Comparison of ENCODE assay signal across 10 cellular contexts in genomic region chr9:129712595-129713524, GRCh38. TPM values are rescaled to one million over a fixed set of nuclear protein-coding genes. Genes with fewer than 3 reads are reported as not detected.
DNase-seq lines count a peak whose midpoint lies in the region; TF ChIP-seq lines count a peak whose summit lies in the region.
"Had no signal": no experiment of that assay in that cellular context is flagged by ENCODE, and none has a peak within 500 bp of the region (broad histone marks: within the 10 kb centered on the region; RNA-seq: fewer than 3 reads in every experiment).

No MANE protein-coding gene starts in this region.

- H3K27ac ChIP-seq in cingulate gyrus (ENCODE audit: low read depth, low read length) (peak overlapping the region; percentile 88), RWPE1 (no peak overlapping the region)

- no peaks in the 10 kb centered on the region for H3K9me3 Mint-ChIP-seq in HFFc6
- H3K9me3 Mint-ChIP-seq in nephron progenitor cell: no peaks in the 10 kb centered on the region
- H3K9me3 Mint-ChIP-seq: naive thymus-derived CD8-positive, alpha-beta T cell had no signal

- TF ChIP-seq CTCF in HFFc6 (IDR thresholded peaks at IDR 0.05): peak; percentile 27; the same call in 1 of the 2 replicates
- TF ChIP-seq CTCF in nephron progenitor cell (IDR thresholded peaks at IDR 0.05): no peak
- TF ChIP-seq CTCF in GM13977 (IDR thresholded peaks at IDR 0.05; ENCODE audit: extremely low read depth, insufficient read depth, missing control alignments): no peak
- TF ChIP-seq CTCF in RWPE1 (conservative IDR thresholded peaks at IDR 0.05; ENCODE audit: low read depth): no peak

- H3K36me3 Mint-ChIP-seq in HFFc6 (ENCODE audit: low read depth): 0 out of 2 replicates have a peak, but pooled peaks cover 9% of the 10 kb centered on the region
- H3K36me3 Mint-ChIP-seq in nephron progenitor cell (ENCODE audit: low read depth): peaks cover 5% of the 10 kb centered on the region
- H3K36me3 Mint-ChIP-seq: naive thymus-derived CD8-positive, alpha-beta T cell had no signal

- in situ Hi-C loops in GM13977 (cut with MboI; ENCODE audit: low pct_unique_long_range_greater_than_20kb, low sequenced_read_pairs, unreplicated experiment): no loop called here

- peak overlapping the region; percentile 79 for H3K4me3 Mint-ChIP-seq in HFFc6
- H3K4me3 Mint-ChIP-seq in nephron progenitor cell: peak overlapping the region; percentile 34

- peak overlapping the region; percentile 98 for H3K27ac Mint-ChIP-seq in HFFc6
- H3K27ac Mint-ChIP-seq in nephron progenitor cell: peak overlapping the region; percentile 98

- no peaks in the 10 kb centered on the region; the same call in none of the 2 replicates for H3K27me3 Mint-ChIP-seq in HFFc6 (ENCODE audit: insufficient read depth)
- no peaks in the 10 kb centered on the region for H3K27me3 Mint-ChIP-seq in nephron progenitor cell (ENCODE audit: low read depth, poor library complexity)

- POLR2A ChIA-PET in RWPE1 (lab: Yijun Ruan, JAX; ENCODE audit: low non-redundant PET): no interaction called here

- CTCF ChIA-PET in RWPE1 (lab: Yijun Ruan, JAX): interaction anchor here (2.7 kb wide), 1 partner anchor 14 kb away, joined by 11 read pairs; no protein-coding TSS in a partner anchor

- DNase-seq in AG08395 (ENCODE audit: low spot score) (peak; percentile 80), HFFc6 (peak; percentile 82), nephron progenitor cell (no peak), GM13977 (ENCODE audit: low spot score) (no peak), RWPE1 (ENCODE audit: low spot score) (no peak), NCI-H1105 treated with DMSO at 0.1 percent for 48 hours (lab: John Stamatoyannopoulos, UW) (no peak), germinal center (ENCODE audit: low spot score) (no peak)
- DNase-seq: naive thymus-derived CD8-positive, alpha-beta T cell; NCI-H526 treated with DMSO at 0.1 percent for 48 hours had no signal

- H3K4me1 Mint-ChIP-seq in HFFc6 (ENCODE audit: low read depth): peaks cover 73% of the 10 kb centered on the region
- H3K4me1 Mint-ChIP-seq in nephron progenitor cell: peaks cover 69% of the 10 kb centered on the region

RNA-seq across cellular contexts. Expression of gene PTGES, which starts 40.0 kb away (rescaled TPM):
- 10 to 100 TPM; 11.3 to 29.6 (median 26.0) TPM for total RNA-seq in HFFc6 (2021; fragmentation: NEBNext Ultra II Directional; extraction: Animal tissue kit (Norgen Biotek cat#: 25700))
- total RNA-seq: naive thymus-derived CD8-positive, alpha-beta T cell had no signal

RNA-seq across cellular contexts. Expression of gene PRRX2, which starts 47.4 kb away (rescaled TPM):
- total RNA-seq in HFFc6 (2021; fragmentation: NEBNext Ultra II Directional; extraction: Animal tissue kit (Norgen Biotek cat#: 25700)): 100 to 1,000 TPM in 4 of 6 experiments, 10 to 100 TPM in 2; 34.0 to 113 (median 102) TPM
- total RNA-seq: naive thymus-derived CD8-positive, alpha-beta T cell had no signal

Comparison
In these comparisons a context has a peak if more than half of its experiments do, and no peak if none do; other contexts are left out.
1. DNase-seq: peak in AG08395 (single experiment) and HFFc6 (single experiment); none in nephron progenitor cell (single experiment), GM13977 (single experiment), RWPE1 (single experiment), NCI-H1105 treated with DMSO at 0.1 percent for 48 hours (single experiment) and germinal center (single experiment).